Comparison of ENCODE assay signal across 23 cellular contexts in genomic region chr11:5737091-5737490, GRCh38. TPM values are rescaled to one million over a fixed set of nuclear protein-coding genes. Genes with fewer than 3 reads are reported as not detected.
DNase-seq lines count a peak whose midpoint lies in the region; ATAC-seq and TF ChIP-seq lines count a peak whose summit lies in the region.
"Had no signal": no experiment of that assay in that cellular context is flagged by ENCODE, and none has a peak within 500 bp of the region (broad histone marks: within the 10 kb centered on the region; RNA-seq: fewer than 3 reads in every experiment).

No MANE protein-coding gene starts in this region.

- peaks cover 0 to 8% of the 10 kb centered on the region in 2 donors for H3K27me3 Mint-ChIP-seq in stimulated activated naive B cell treated with anti-CD40 and anti-IgM and Interleukin-4, amounts not matched to agents 10 μg/mL and 1 μg/mL and 100 μg/mL, for 72 hours
- H3K27me3 Mint-ChIP-seq: activated naive CD8-positive, alpha-beta T cell treated with anti-CD3 and anti-CD28 coated beads for 36 hours had no signal

- H3K4me1 Mint-ChIP-seq in stimulated activated naive B cell treated with anti-CD40 and anti-IgM and Interleukin-4, amounts not matched to agents 10 μg/mL and 1 μg/mL and 100 μg/mL, for 72 hours, result no peaks in the 10 kb centered on the region
- H3K4me1 Mint-ChIP-seq: activated naive CD8-positive, alpha-beta T cell treated with anti-CD3 and anti-CD28 coated beads for 36 hours; immature natural killer cell; naive thymus-derived CD4-positive, alpha-beta T cell had no signal

- TF ChIP-seq CTCF in AG04450 (IDR thresholded peaks at IDR 0.05; ENCODE audit: low read depth, low read length), result no peak
- TF ChIP-seq CTCF in epithelial cell of esophagus (IDR thresholded peaks at IDR 0.05; ENCODE audit: insufficient read depth, low read depth, low read length, missing control alignments), result no peak

- no peak overlapping the region for H3K4me3 Mint-ChIP-seq in stimulated activated naive B cell treated with anti-CD40 and anti-IgM and Interleukin-4, amounts not matched to agents 10 μg/mL and 1 μg/mL and 100 μg/mL, for 72 hours
- H3K4me3 Mint-ChIP-seq: activated naive CD8-positive, alpha-beta T cell treated with anti-CD3 and anti-CD28 coated beads for 36 hours; immature natural killer cell; naive thymus-derived CD4-positive, alpha-beta T cell had no signal

- H3K4me3 ChIP-seq in AG04450 (ENCODE audit: low read depth, low read length), result no peak overlapping the region
- no peak overlapping the region for H3K4me3 ChIP-seq in epithelial cell of esophagus (ENCODE audit: low read length)
- H3K4me3 ChIP-seq: cardiac muscle cell, Peyer's patch, SK-N-MC had no signal

- no peaks in the 10 kb centered on the region for H3K9me3 ChIP-seq in AG04450 (ENCODE audit: control insufficient read depth, insufficient read depth, low read length)

- DNase-seq in AG04450 (ENCODE audit: low read depth, low spot score), result peak; percentile 2
- peak; percentile 24 for DNase-seq in LHCN-M2 (ENCODE audit: low read depth)
- peak; percentile 38 for DNase-seq in epithelial cell of esophagus (ENCODE audit: low read depth)
- DNase-seq in myocyte (ENCODE audit: low read depth), result peak; percentile 40
- DNase-seq in stimulated activated CD4-positive, alpha-beta T cell treated with anti-CD3 and anti-CD28 coated beads, Interleukin-2, amount 100 ng/mL, for 24 hours, result no peak
- no peak for DNase-seq in stimulated activated naive B cell treated with anti-CD40 and anti-IgM and Interleukin-4, amounts not matched to agents 10 μg/mL and 1 μg/mL and 100 μg/mL, for 72 hours
- no peak for DNase-seq in OCI-M1 (lab: John Stamatoyannopoulos, UW)
- DNase-seq: activated naive CD8-positive, alpha-beta T cell treated with anti-CD3 and anti-CD28 coated beads for 36 hours; immature natural killer cell; MV-4-11; naive thymus-derived CD4-positive, alpha-beta T cell; NCI-H1694 treated with DMSO at 0.1 percent for 48 hours; NCI-H2227 treated with DMSO at 0.1 percent for 48 hours; Peyer's patch; stimulated activated CD4-positive, alpha-beta T cell treated with anti-CD3 and anti-CD28 coated beads, Interleukin-4, amount 100 ng/mL, for 24 hours had no signal

- no peak for ATAC-seq in stimulated activated naive B cell treated with anti-CD40 and anti-IgM and Interleukin-4, amounts not matched to agents 10 μg/mL and 1 μg/mL and 100 μg/mL, for 72 hours (replicated peaks)
- no peak for ATAC-seq in GM18870 (IDR thresholded peaks at IDR 0.05; ENCODE audit: unreplicated experiment)
- ATAC-seq: HCT116; naive thymus-derived CD4-positive, alpha-beta T cell had no signal

- H3K27me3 ChIP-seq in AG04450 (ENCODE audit: control insufficient read depth, insufficient read depth, low read length), result no peaks in the 10 kb centered on the region
- H3K27me3 ChIP-seq: Peyer's patch had no signal

- CTCF ChIA-PET in AG04450 (lab: Charles Lee), result no interaction called here

- POLR2A ChIA-PET in AG04450 (lab: Yijun Ruan, JAX), result no interaction called here

- no peak overlapping the region for H3K27ac Mint-ChIP-seq in stimulated activated naive B cell treated with anti-CD40 and anti-IgM and Interleukin-4, amounts not matched to agents 10 μg/mL and 1 μg/mL and 100 μg/mL, for 72 hours
- H3K27ac Mint-ChIP-seq: activated naive CD8-positive, alpha-beta T cell treated with anti-CD3 and anti-CD28 coated beads for 36 hours; immature natural killer cell; naive thymus-derived CD4-positive, alpha-beta T cell had no signal

- H3K9me3 Mint-ChIP-seq in stimulated activated naive B cell treated with anti-CD40 and anti-IgM and Interleukin-4, amounts not matched to agents 10 μg/mL and 1 μg/mL and 100 μg/mL, for 72 hours, result peaks cover 5 to 23% of the 10 kb centered on the region in 2 donors

- peaks cover 16 to 25% of the 10 kb centered on the region in 2 donors for H3K36me3 Mint-ChIP-seq in stimulated activated naive B cell treated with anti-CD40 and anti-IgM and Interleukin-4, amounts not matched to agents 10 μg/mL and 1 μg/mL and 100 μg/mL, for 72 hours

- no peak overlapping the region for H3K27ac ChIP-seq in AG04450 (ENCODE audit: low read depth, low read length)
- H3K27ac ChIP-seq: cardiac muscle cell, parathyroid adenoma, Peyer's patch, SK-N-MC had no signal

RNA-seq across cellular contexts. Expression of gene OR56B1, which starts 0.8 kb away (rescaled TPM):
- not detected in 2 replicates for polyA plus RNA-seq in AG04450 (2011; rRNA removed)
- not detected in 2 replicates for polyA minus RNA-seq in AG04450 (2011; rRNA and poly(A)+ RNA removed)
- not detected in 2 replicates for total RNA-seq in LHCN-M2 (2014; rRNA removed)
- polyA plus RNA-seq in LHCN-M2 (2012), result not detected
- total RNA-seq in myocyte, result not detected in 2 replicates
- polyA plus RNA-seq in myocyte (2012), result not detected
- total RNA-seq: A673, cardiac muscle cell, lung microvascular endothelial cell, Peyer's patch had no signal
- polyA plus RNA-seq: cardiac muscle cell had no signal

RNA-seq across cellular contexts. Expression of gene OR52N4, which starts 17.0 kb away (rescaled TPM):
- not detected in 2 replicates for polyA plus RNA-seq in AG04450 (2011; rRNA removed)
- polyA minus RNA-seq in AG04450 (2011; rRNA and poly(A)+ RNA removed), result not detected in 2 replicates
- total RNA-seq in LHCN-M2 (2014; rRNA removed), result not detected in 2 replicates
- not detected for polyA plus RNA-seq in LHCN-M2 (2012)
- total RNA-seq in myocyte, result not detected in 2 replicates
- polyA plus RNA-seq in myocyte (2012), result 0.06 TPM
- total RNA-seq: A673, cardiac muscle cell, lung microvascular endothelial cell, Peyer's patch had no signal
- polyA plus RNA-seq: cardiac muscle cell, immature natural killer cell had no signal

RNA-seq across cellular contexts. Expression of gene OR52N5, which starts 46.1 kb away (rescaled TPM):
- polyA plus RNA-seq in AG04450 (2011; rRNA removed), result not detected in 2 replicates
- not detected in 2 replicates for polyA minus RNA-seq in AG04450 (2011; rRNA and poly(A)+ RNA removed)
- not detected in 2 replicates for total RNA-seq in LHCN-M2 (2014; rRNA removed)
- polyA plus RNA-seq in LHCN-M2 (2012), result not detected
- not detected in 2 replicates for total RNA-seq in myocyte
- polyA plus RNA-seq in myocyte (2012), result not detected
- total RNA-seq: A673; activated naive CD8-positive, alpha-beta T cell treated with anti-CD3 and anti-CD28 coated beads for 36 hours; lung microvascular endothelial cell; naive thymus-derived CD4-positive, alpha-beta T cell; Peyer's patch; ureter had no signal
- polyA plus RNA-seq: cardiac muscle cell; immature natural killer cell; naive thymus-derived CD4-positive, alpha-beta T cell had no signal

RNA-seq across cellular contexts. Expression of gene TRIM22, which starts 47.5 kb away (rescaled TPM):
- 79.9 and 100 TPM in 2 replicates for polyA plus RNA-seq in AG04450 (2011; rRNA removed)
- polyA minus RNA-seq in AG04450 (2011; rRNA and poly(A)+ RNA removed), result 48.5 and 52.4 TPM in 2 replicates
- total RNA-seq in LHCN-M2 (2014; rRNA removed), result 71.6 and 90.5 TPM in 2 replicates
- 52.9 TPM for polyA plus RNA-seq in LHCN-M2 (2012)
- total RNA-seq in myocyte, result 61.0 and 81.6 TPM in 2 replicates
- 63.1 TPM for polyA plus RNA-seq in myocyte (2012)
- total RNA-seq: A673, cardiac muscle cell had no signal

RNA-seq across cellular contexts. Expression of gene TRIM5, which starts 52.2 kb away (rescaled TPM):
- polyA plus RNA-seq in AG04450 (2011; rRNA removed), result 46.3 and 53.3 TPM in 2 replicates
- polyA minus RNA-seq in AG04450 (2011; rRNA and poly(A)+ RNA removed), result 51.7 and 55.1 TPM in 2 replicates
- total RNA-seq in LHCN-M2 (2014; rRNA removed) (31.5 and 36.0 TPM in 2 replicates), myocyte (36.3 and 45.8 TPM in 2 replicates)
- 16.8 TPM for polyA plus RNA-seq in LHCN-M2 (2012)
- 17.4 TPM for polyA plus RNA-seq in myocyte (2012)

Comparison
In these comparisons a context has a peak if more than half of its experiments do, and no peak if none do; other contexts are left out.
1. DNase-seq: peak in AG04450 (single experiment), LHCN-M2 (single experiment), epithelial cell of esophagus (single experiment) and myocyte (single experiment); none in stimulated activated CD4-positive, alpha-beta T cell treated with anti-CD3 and anti-CD28 coated beads, Interleukin-2, amount 100 ng/mL, for 24 hours (0 of 2), stimulated activated naive B cell treated with anti-CD40 and anti-IgM and Interleukin-4, amounts not matched to agents 10 μg/mL and 1 μg/mL and 100 μg/mL, for 72 hours (single experiment) and OCI-M1 (single experiment).